In the genomic region with DNA sequence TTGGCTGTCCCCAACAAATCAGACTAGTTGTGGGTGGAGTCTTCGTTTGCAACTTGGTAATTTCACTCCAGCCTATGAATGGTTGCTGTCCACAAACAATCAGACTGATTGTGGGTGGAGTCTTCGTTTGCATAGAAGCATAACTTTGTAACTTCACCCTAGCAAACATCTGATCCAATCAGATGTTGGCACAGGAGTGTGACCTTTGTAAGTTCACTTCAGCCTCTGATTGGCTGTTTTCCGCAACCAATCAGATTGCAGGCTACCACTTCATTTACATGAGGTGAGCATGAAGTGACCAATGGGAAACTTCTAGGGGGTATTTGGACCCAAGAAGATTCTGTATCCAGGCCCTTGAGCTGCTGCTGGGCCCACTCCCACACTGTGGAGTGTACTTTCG, we compare ENCODE assay signal across 34 cellular contexts. TPM values are rescaled to one million over a fixed set of nuclear protein-coding genes. Genes with fewer than 3 reads are reported as not detected.
A peak's percentile ranks its signal among the peaks of the same experiment; 100 is the strongest.
DNase-seq lines count a peak whose midpoint lies in the region; ATAC-seq and TF ChIP-seq lines count a peak whose summit lies in the region.
"Had no signal": no experiment of that assay in that cellular context is flagged by ENCODE, and none has a peak within 500 bp of the region (broad histone marks: within the 10 kb centered on the region; RNA-seq: fewer than 3 reads in every experiment).

No MANE protein-coding gene starts in this region.

- H3K27ac Mint-ChIP-seq in effector memory CD8-positive, alpha-beta T cell = no peak overlapping the region
- no peak overlapping the region for H3K27ac Mint-ChIP-seq in activated naive CD4-positive, alpha-beta T cell treated with anti-CD3 and anti-CD28 coated beads, Interleukin-2, amount 10 ng/mL, durations not matched to agents 7 days and 5 days
- H3K27ac Mint-ChIP-seq: CD4-positive, alpha-beta memory T cell had no signal

- H3K4me3 Mint-ChIP-seq in effector memory CD8-positive, alpha-beta T cell = no peak overlapping the region
- no peak overlapping the region for H3K4me3 Mint-ChIP-seq in activated naive CD4-positive, alpha-beta T cell treated with anti-CD3 and anti-CD28 coated beads, Interleukin-2, amount 10 ng/mL, durations not matched to agents 7 days and 5 days
- H3K4me3 Mint-ChIP-seq: CD4-positive, alpha-beta memory T cell; neural crest cell had no signal

- CTCF ChIA-PET in activated naive CD4-positive, alpha-beta T cell treated with anti-CD3 and anti-CD28 coated beads, Interleukin-2, amount 10 ng/mL, durations not matched to agents 7 days and 5 days (lab: Charles Lee) = no interaction called here

- H3K9me3 Mint-ChIP-seq in effector memory CD8-positive, alpha-beta T cell = no peaks in the 10 kb centered on the region
- peaks cover 7% of the 10 kb centered on the region for H3K9me3 Mint-ChIP-seq in activated naive CD4-positive, alpha-beta T cell treated with anti-CD3 and anti-CD28 coated beads, Interleukin-2, amount 10 ng/mL, durations not matched to agents 7 days and 5 days
- H3K9me3 Mint-ChIP-seq: neural crest cell had no signal

- no peak for ATAC-seq in HG03378 (IDR thresholded peaks at IDR 0.05; ENCODE audit: unreplicated experiment)
- no peak for ATAC-seq in effector memory CD8-positive, alpha-beta T cell (replicated peaks)
- ATAC-seq: Panc1; pancreas; stimulated activated naive CD8-positive, alpha-beta T cell treated with anti-CD3 and anti-CD28 coated beads, Interleukin-15, Interleukin-2, amounts not matched to agents 100 U/mL and 50 U/mL, for 24 hours had no signal

- no peaks in the 10 kb centered on the region for H3K4me1 Mint-ChIP-seq in effector memory CD8-positive, alpha-beta T cell (ENCODE audit: low read depth in 2 of 2)
- H3K4me1 Mint-ChIP-seq in activated naive CD4-positive, alpha-beta T cell treated with anti-CD3 and anti-CD28 coated beads, Interleukin-2, amount 10 ng/mL, durations not matched to agents 7 days and 5 days = no peaks in the 10 kb centered on the region
- H3K4me1 Mint-ChIP-seq: CD4-positive, alpha-beta memory T cell; neural crest cell had no signal

- DNase-seq in HT-29 (ENCODE audit: low spot score) = peak; percentile 38
- DNase-seq in SK-MEL-5 (ENCODE audit: low read depth, low spot score) = peak; percentile 12
- no peak for DNase-seq in effector memory CD8-positive, alpha-beta T cell
- DNase-seq in activated naive CD4-positive, alpha-beta T cell treated with anti-CD3 and anti-CD28 coated beads, Interleukin-2, amount 10 ng/mL, durations not matched to agents 7 days and 5 days = no peak
- DNase-seq: activated naive CD4-positive, alpha-beta T cell; CD4-positive, alpha-beta memory T cell; cortex of kidney; effector memory CD4-positive, alpha-beta T cell; EL; head of caudate nucleus; islet precursor cell; Kasumi-1; left ventricle myocardium inferior; mesenchymal stem cell; MV-4-11; NCI-H146; NCI-H345; NCI-H69; pancreas; SHP77; stimulated activated naive CD8-positive, alpha-beta T cell treated with anti-CD3 and anti-CD28 coated beads, Interleukin-15, Interleukin-2, amounts not matched to agents 100 U/mL and 50 U/mL, for 24 hours had no signal

- peaks cover 0 to 8% of the 10 kb centered on the region in 2 donors for H3K27me3 Mint-ChIP-seq in effector memory CD8-positive, alpha-beta T cell
- peaks cover 12% of the 10 kb centered on the region for H3K27me3 Mint-ChIP-seq in activated naive CD4-positive, alpha-beta T cell treated with anti-CD3 and anti-CD28 coated beads, Interleukin-2, amount 10 ng/mL, durations not matched to agents 7 days and 5 days

- no peak for TF ChIP-seq CTCF in 22Rv1 (IDR thresholded peaks at IDR 0.05)

- no peaks in the 10 kb centered on the region for H3K36me3 Mint-ChIP-seq in effector memory CD8-positive, alpha-beta T cell (ENCODE audit: insufficient read depth)
- peaks cover under 1% of the 10 kb centered on the region for H3K36me3 Mint-ChIP-seq in activated naive CD4-positive, alpha-beta T cell treated with anti-CD3 and anti-CD28 coated beads, Interleukin-2, amount 10 ng/mL, durations not matched to agents 7 days and 5 days
- H3K36me3 Mint-ChIP-seq: CD4-positive, alpha-beta memory T cell had no signal

- in situ Hi-C loops in SK-MEL-5 (cut with HindIII; ENCODE audit: low pct_unique_long_range_greater_than_20kb, low sequenced_read_pairs) = no loop called here

- H3K27ac ChIP-seq in 22Rv1 = 0 out of 2 replicates have a peak overlapping the region, but pooled peaks have one; percentile 8
- H3K27ac ChIP-seq: A549, left ventricle myocardium inferior, pancreas had no signal

RNA-seq across cellular contexts. Expression of a gene that starts 16.3 kb away (rescaled TPM):
- total RNA-seq in HT-29 (2014; rRNA removed; shearing (Covaris generic)) = not detected in 2 replicates
- not detected in 2 replicates for total RNA-seq in SK-MEL-5 (2014; rRNA removed; shearing (Covaris generic))
- polyA plus RNA-seq in SK-MEL-5 (2015; cell fraction: cytosol; rRNA removed) = not detected in 2 replicates
- not detected in 2 replicates for polyA plus RNA-seq in SK-MEL-5 (2015; cell fraction: nucleus; rRNA removed)
- total RNA-seq: cardiac septum; CD4-positive, alpha-beta memory T cell; fibroblast of villous mesenchyme; H4; left ventricle myocardium inferior; neural crest cell; pancreas; renal cortical epithelial cell; smooth muscle cell; temporal lobe; urinary bladder had no signal
- polyA plus RNA-seq: A549; CD4-positive, alpha-beta memory T cell; esophagus; pancreas; smooth muscle cell; urinary bladder had no signal

RNA-seq across cellular contexts. Expression of a gene that starts 31.6 kb away (rescaled TPM):
- total RNA-seq in HT-29 (2014; rRNA removed; shearing (Covaris generic)) = 99.2 and 102 TPM in 2 replicates
- 13.4 and 13.9 TPM in 2 replicates for total RNA-seq in SK-MEL-5 (2014; rRNA removed; shearing (Covaris generic))
- 33.8 and 34.3 TPM in 2 replicates for polyA plus RNA-seq in SK-MEL-5 (2015; cell fraction: cytosol; rRNA removed)
- 23.8 and 34.4 TPM in 2 replicates for polyA plus RNA-seq in SK-MEL-5 (2015; cell fraction: nucleus; rRNA removed)

RNA-seq across cellular contexts. Expression of a gene that starts 34.4 kb away (rescaled TPM):
- 60.8 and 67.1 TPM in 2 replicates for total RNA-seq in HT-29 (2014; rRNA removed; shearing (Covaris generic))
- 9.3 and 10.8 TPM in 2 replicates for total RNA-seq in SK-MEL-5 (2014; rRNA removed; shearing (Covaris generic))
- polyA plus RNA-seq in SK-MEL-5 (2015; cell fraction: cytosol; rRNA removed) = 18.1 and 20.2 TPM in 2 replicates
- polyA plus RNA-seq in SK-MEL-5 (2015; cell fraction: nucleus; rRNA removed) = 54.4 and 66.2 TPM in 2 replicates

RNA-seq across cellular contexts. Expression of a gene that starts 44.0 kb away (rescaled TPM):
- total RNA-seq in HT-29 (2014; rRNA removed; shearing (Covaris generic)) = 2,847 and 3,158 TPM in 2 replicates
- total RNA-seq in SK-MEL-5 (2014; rRNA removed; shearing (Covaris generic)) = 722 and 833 TPM in 2 replicates
- 485 and 712 TPM in 2 replicates for polyA plus RNA-seq in SK-MEL-5 (2015; cell fraction: cytosol; rRNA removed)
- 152 and 162 TPM in 2 replicates for polyA plus RNA-seq in SK-MEL-5 (2015; cell fraction: nucleus; rRNA removed)

RNA-seq across cellular contexts. Expression of a gene that starts 56.8 kb away (rescaled TPM):
- 149 and 151 TPM in 2 replicates for total RNA-seq in HT-29 (2014; rRNA removed; shearing (Covaris generic))
- 42.5 and 48.0 TPM in 2 replicates for total RNA-seq in SK-MEL-5 (2014; rRNA removed; shearing (Covaris generic))
- 41.7 and 49.5 TPM in 2 replicates for polyA plus RNA-seq in SK-MEL-5 (2015; cell fraction: cytosol; rRNA removed)
- 15.1 and 35.7 TPM in 2 replicates for polyA plus RNA-seq in SK-MEL-5 (2015; cell fraction: nucleus; rRNA removed)

Comparison
In these comparisons a context has a peak if more than half of its experiments do, and no peak if none do; other contexts are left out.
1. DNase-seq: peak in HT-29 (single experiment) and SK-MEL-5 (single experiment); none in effector memory CD8-positive, alpha-beta T cell (0 of 3) and activated naive CD4-positive, alpha-beta T cell treated with anti-CD3 and anti-CD28 coated beads, Interleukin-2, amount 10 ng/mL, durations not matched to agents 7 days and 5 days (single experiment).